Comparison of ENCODE assay signal across 18 cellular contexts in genomic region chr9:93815677-93816076, GRCh38.
DNase-seq lines count a peak whose midpoint lies in the region; TF ChIP-seq lines count a peak whose summit lies in the region.
"Had no signal": no experiment of that assay in that cellular context is flagged by ENCODE, and none has a peak within 500 bp of the region (broad histone marks: within the 10 kb centered on the region; RNA-seq: fewer than 3 reads in every experiment).

No MANE protein-coding gene starts in this region.

- peaks cover 0 to 6% (median 0%) of the 10 kb centered on the region in 4 donors for H3K9me3 ChIP-seq in esophagus muscularis mucosa
- H3K9me3 ChIP-seq in neural progenitor cell (ENCODE audit: low read depth) = no peaks in the 10 kb centered on the region
- H3K9me3 ChIP-seq: HAP-1 had no signal

- intact Hi-C loops in esophagus muscularis mucosa (cut with DNase I) = no loop called here

- TF ChIP-seq EP300 in esophagus muscularis mucosa (IDR thresholded peaks at IDR 0.05) = no peak

- no peak overlapping the region for H3K4me2 ChIP-seq in neural progenitor cell
- H3K4me2 ChIP-seq: GM23338 had no signal

- H3K9ac ChIP-seq in neural progenitor cell = no peak overlapping the region

- 88% methylated on average over 5 of the region's 5 CpGs for WGBS in esophagus muscularis mucosa

- TF ChIP-seq POLR2A in esophagus muscularis mucosa (IDR thresholded peaks at IDR 0.05; ENCODE audit: low read depth) = no peak

- peaks cover 23% of the 10 kb centered on the region for H3F3A ChIP-seq in neural progenitor cell (ENCODE audit: low read depth)

- H3K27me3 ChIP-seq in esophagus muscularis mucosa (peaks cover 0 to 84% (median 2%) of the 10 kb centered on the region in 4 donors), neural progenitor cell (peaks cover 13% of the 10 kb centered on the region)

- no peaks in the 10 kb centered on the region for H3K36me3 Mint-ChIP-seq in neural progenitor cell
- H3K36me3 Mint-ChIP-seq: CD4-positive, alpha-beta memory T cell had no signal

- H3K4me3 Mint-ChIP-seq in neural progenitor cell = no peak overlapping the region
- H3K4me3 Mint-ChIP-seq: CD4-positive, alpha-beta memory T cell; GM23338; HFFc6 had no signal

- no peak for TF ChIP-seq CTCF in GM13977 (IDR thresholded peaks at IDR 0.05; ENCODE audit: extremely low read depth, insufficient read depth, missing control alignments)
- no peak for TF ChIP-seq CTCF in esophagus muscularis mucosa (IDR thresholded peaks at IDR 0.05)
- TF ChIP-seq CTCF in neural progenitor cell (IDR thresholded peaks at IDR 0.05) = no peak

- H3K27ac ChIP-seq in esophagus muscularis mucosa (replicated peaks in 1 of 4) (no peak overlapping the region), neural progenitor cell (no peak overlapping the region)

- H3K4me1 Mint-ChIP-seq in neural progenitor cell = peaks cover 24% of the 10 kb centered on the region
- H3K4me1 Mint-ChIP-seq: CD4-positive, alpha-beta memory T cell had no signal

- no peaks in the 10 kb centered on the region for H3K79me2 ChIP-seq in neural progenitor cell (ENCODE audit: low read depth)

- H3K27ac Mint-ChIP-seq in neural progenitor cell = peak overlapping the region; percentile 28
- H3K27ac Mint-ChIP-seq: CD4-positive, alpha-beta memory T cell; GM23338; HFFc6 had no signal

- H3K4me1 ChIP-seq in esophagus muscularis mucosa = no peaks in the 10 kb centered on the region
- peaks cover 26% of the 10 kb centered on the region for H3K4me1 ChIP-seq in neural progenitor cell
- H3K4me1 ChIP-seq: HAP-1 had no signal

- no peak overlapping the region for H3K4me3 ChIP-seq in esophagus muscularis mucosa
- H3K4me3 ChIP-seq in neural progenitor cell = no peak overlapping the region
- H3K4me3 ChIP-seq: GM12878, GM23338, HAP-1 had no signal

- DNase-seq in D341Med (ENCODE audit: low spot score) (peak; percentile 7), GM13977 (ENCODE audit: low spot score) (peak; percentile 3), esophagus muscularis mucosa (ENCODE audit: extremely low spot score) (peak; percentile 62), neural progenitor cell (ENCODE audit: low spot score) (no peak), GOT3 (lab: John Stamatoyannopoulos, UW) (no peak), mucosa of gallbladder (ENCODE audit: low spot score) (no peak), NCI-H187 (lab: John Stamatoyannopoulos, UW) (no peak), SIG-M5 (lab: John Stamatoyannopoulos, UW) (no peak)
- DNase-seq: C1 segment of cervical spinal cord; Calu3; CD4-positive, alpha-beta memory T cell; COR-L47; DMS153; DND-41; HFFc6 had no signal

- peaks cover 14% of the 10 kb centered on the region for H3K27me3 Mint-ChIP-seq in neural progenitor cell (ENCODE audit: insufficient read depth, low read depth)

- H3K36me3 ChIP-seq in esophagus muscularis mucosa (no peaks in the 10 kb centered on the region), neural progenitor cell (no peaks in the 10 kb centered on the region)
- H3K36me3 ChIP-seq: HAP-1 had no signal

- no peak overlapping the region for H2AFZ ChIP-seq in neural progenitor cell (replicated peaks)
- H2AFZ ChIP-seq: GM23338 had no signal

- in situ Hi-C loops in GM13977 (cut with MboI; ENCODE audit: low pct_unique_long_range_greater_than_20kb, low sequenced_read_pairs, unreplicated experiment) = no loop called here

- H3K9me3 Mint-ChIP-seq in neural progenitor cell = no peaks in the 10 kb centered on the region
- H3K9me3 Mint-ChIP-seq: GM23338, HFFc6 had no signal

- no peaks in the 10 kb centered on the region for H4K20me1 ChIP-seq in neural progenitor cell (ENCODE audit: low read depth)

Comparison
In these comparisons a context has a peak if more than half of its experiments do, and no peak if none do; other contexts are left out.
1. DNase-seq: peak in D341Med (single experiment), GM13977 (single experiment) and esophagus muscularis mucosa (single experiment); none in neural progenitor cell (single experiment), GOT3 (single experiment), mucosa of gallbladder (single experiment), NCI-H187 (0 of 2) and SIG-M5 (single experiment).